ENCODE assay signal across 34 cellular contexts in the genomic region with DNA sequence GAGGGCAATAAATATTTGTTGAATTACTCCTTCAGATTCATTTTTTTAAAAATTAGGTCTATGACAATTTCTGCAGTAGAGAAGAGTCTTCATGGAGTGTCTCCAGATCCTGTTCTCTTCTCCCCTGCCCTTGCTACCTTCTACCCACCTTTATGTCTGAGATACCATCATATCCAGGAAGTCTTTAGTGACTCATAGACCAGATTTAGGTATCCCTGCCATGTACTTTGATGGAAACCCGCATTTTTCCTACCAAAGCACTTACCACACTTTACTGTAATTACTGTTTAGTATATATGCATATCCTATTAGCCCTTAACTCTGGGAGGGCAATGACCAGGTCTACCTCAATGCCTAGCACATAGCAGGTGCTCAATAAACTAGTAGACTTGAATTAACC.
"Had no signal": no experiment of that assay in that cellular context is flagged by ENCODE, and none has a peak within 500 bp of the region (broad histone marks: within the 10 kb centered on the region; RNA-seq: fewer than 3 reads in every experiment).

No MANE protein-coding gene starts in this region.

- H3K9ac ChIP-seq: KMS-11 had no signal

- H3K4me3 ChIP-seq: MG63 had no signal

- H3K27me3 ChIP-seq: MG63 had no signal

- H3K4me2 ChIP-seq: KMS-11 had no signal

- DNase-seq: Karpas-422, Kasumi-1, MG63, MM.1S, MV-4-11, NCI-H1048, NCI-H1092, NCI-H1092 treated with DMSO at 0.1 percent for 48 hours, NCI-H1105, NCI-H1105 treated with DMSO at 0.1 percent for 48 hours, NCI-H1417, NCI-H1417 treated with DMSO at 0.1 percent for 48 hours, NCI-H1436, NCI-H1436 treated with DMSO at 0.1 percent for 48 hours, NCI-H146, NCI-H1694, NCI-H1694 treated with DMSO at 0.1 percent for 48 hours, NCI-H187, NCI-H187 treated with DMSO at 0.1 percent for 48 hours, NCI-H1930, NCI-H2029, NCI-H2029 treated with DMSO at 0.1 percent for 48 hours, NCI-H2081, NCI-H2081 treated with DMSO at 0.1 percent for 48 hours, NCI-H2107, NCI-H2171, NCI-H2171 treated with DMSO at 0.1 percent for 48 hours, NCI-H2227 treated with DMSO at 0.1 percent for 48 hours, NCI-H226, NCI-H345, NCI-H446, NCI-H446 treated with DMSO at 0.1 percent for 48 hours, NCI-H510A had no signal

- H3K27ac ChIP-seq: KMS-11 had no signal
